Comparison of ENCODE assay signal across 30 cellular contexts in the genomic region with DNA sequence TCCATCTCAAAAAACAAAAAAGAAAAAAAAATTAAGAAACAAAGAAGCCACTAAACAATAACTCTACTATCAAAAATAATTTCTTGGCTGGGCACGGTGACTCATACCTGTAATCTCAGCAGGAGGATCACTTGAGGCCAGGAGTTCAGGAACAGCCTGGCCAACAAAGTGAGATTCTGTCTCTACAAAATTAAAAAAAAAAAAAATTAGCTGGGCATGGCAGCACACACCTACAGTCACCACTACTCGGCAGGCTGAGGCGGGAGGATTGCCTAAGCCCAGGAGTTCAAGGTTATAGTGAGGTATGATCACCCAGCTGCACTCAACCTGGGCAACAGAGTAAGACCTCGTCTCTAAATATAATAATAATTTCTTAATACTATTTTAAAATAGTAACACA.
DNase-seq lines count a peak whose midpoint lies in the region; ATAC-seq, FAIRE-seq and TF ChIP-seq lines count a peak whose summit lies in the region.
"Had no signal": no experiment of that assay in that cellular context is flagged by ENCODE, and none has a peak within 500 bp of the region (broad histone marks: within the 10 kb centered on the region; RNA-seq: fewer than 3 reads in every experiment).

No MANE protein-coding gene starts in this region.

- WGBS in A549 (ENCODE audit: missing lambda C conversion rate) = 52% methylated on average over 4 of the region's 4 CpGs
- 34% methylated on average over 4 of the region's 4 CpGs for WGBS in liver

- no peaks in the 10 kb centered on the region for H3K27me3 ChIP-seq in bronchial epithelial cell (ENCODE audit: control insufficient read depth, insufficient read depth, low read length)
- no peaks in the 10 kb centered on the region for H3K27me3 ChIP-seq in liver (ENCODE audit: control insufficient read depth in 4 of 4, insufficient read depth in 4 of 4, low read length in 3 of 4)
- H3K27me3 ChIP-seq in CD4-positive, alpha-beta memory T cell (ENCODE audit: insufficient read depth, low read length) = no peaks in the 10 kb centered on the region
- H3K27me3 ChIP-seq: esophagus squamous epithelium, heart left ventricle, ovary had no signal

- H3K36me3 Mint-ChIP-seq in CD4-positive, alpha-beta memory T cell = no peaks in the 10 kb centered on the region
- H3K36me3 Mint-ChIP-seq: CD4-positive, CD25-positive, alpha-beta regulatory T cell; memory B cell; stimulated activated naive B cell treated with anti-CD40 and anti-IgM and Interleukin-4, amounts not matched to agents 10 μg/mL and 1 μg/mL and 100 μg/mL, for 72 hours; type B pancreatic cell; WTC11 had no signal

- TF ChIP-seq RAD21 in A549 (conservative IDR thresholded peaks at IDR 0.05 in 1 of 2, IDR thresholded peaks at IDR 0.05 in 1 of 2) = no peak
- TF ChIP-seq RAD21 in liver (IDR thresholded peaks at IDR 0.05) = peak; percentile 39 to 59

- H3K36me3 ChIP-seq in bronchial epithelial cell (ENCODE audit: control insufficient read depth, insufficient read depth, low read length) = no peaks in the 10 kb centered on the region
- H3K36me3 ChIP-seq in liver (ENCODE audit: control insufficient read depth in 4 of 4, insufficient read depth in 3 of 4, low read depth in 1 of 4, low read length in 3 of 4) = no peaks in the 10 kb centered on the region
- H3K36me3 ChIP-seq in CD4-positive, alpha-beta memory T cell (ENCODE audit: insufficient read depth, low read length) = no peaks in the 10 kb centered on the region
- H3K36me3 ChIP-seq: esophagus squamous epithelium, heart left ventricle, ovary had no signal

- H3K4me2 ChIP-seq in A549 = peak overlapping the region; percentile 42

- no peak overlapping the region for H3K4me3 Mint-ChIP-seq in CD4-positive, alpha-beta memory T cell
- H3K4me3 Mint-ChIP-seq: CD4-positive, CD25-positive, alpha-beta regulatory T cell; memory B cell; stimulated activated naive B cell treated with anti-CD40 and anti-IgM and Interleukin-4, amounts not matched to agents 10 μg/mL and 1 μg/mL and 100 μg/mL, for 72 hours; type B pancreatic cell; WTC11 had no signal

- intact Hi-C loops in CD4-positive, alpha-beta memory T cell (cut with micrococcal nuclease) = no loop called here

- CTCF ChIA-PET in A549 (lab: Yijun Ruan, JAX) = interaction anchor here (0.6 to 1.5 kb wide), 3 partner anchors 8 to 331 kb away, joined by 5 to 6 read pairs (median 5); no protein-coding TSS in a partner anchor
- CTCF ChIA-PET in CD4-positive, alpha-beta memory T cell (lab: Charles Lee; ENCODE audit: partially characterized antibody) = no interaction called here

- no peak overlapping the region for H3K27ac Mint-ChIP-seq in CD4-positive, alpha-beta memory T cell
- H3K27ac Mint-ChIP-seq: memory B cell; stimulated activated naive B cell treated with anti-CD40 and anti-IgM and Interleukin-4, amounts not matched to agents 10 μg/mL and 1 μg/mL and 100 μg/mL, for 72 hours; type B pancreatic cell had no signal

- H3K4me3 ChIP-seq in A549 (no peak overlapping the region), bronchial epithelial cell (ENCODE audit: low read depth, low read length) (no peak overlapping the region), liver (ENCODE audit: low read depth in 1 of 3, low read length in 3 of 3) (no peak overlapping the region)
- no peak overlapping the region for H3K4me3 ChIP-seq in CD4-positive, alpha-beta memory T cell (ENCODE audit: low read length in 2 of 2)
- H3K4me3 ChIP-seq: esophagus squamous epithelium, heart left ventricle, ovary, skin epidermis had no signal

- TF ChIP-seq POLR2A in A549 (IDR thresholded peaks at IDR 0.05; ENCODE audit: low read length) = no peak

- no peaks in the 10 kb centered on the region for H3K9me3 Mint-ChIP-seq in CD4-positive, alpha-beta memory T cell
- H3K9me3 Mint-ChIP-seq: stimulated activated naive B cell treated with anti-CD40 and anti-IgM and Interleukin-4, amounts not matched to agents 10 μg/mL and 1 μg/mL and 100 μg/mL, for 72 hours; type B pancreatic cell; WTC11 had no signal

- H3K27me3 Mint-ChIP-seq in CD4-positive, alpha-beta memory T cell = peaks cover 9 to 11% of the 10 kb centered on the region in 2 donors
- H3K27me3 Mint-ChIP-seq: type B pancreatic cell had no signal

- no peak overlapping the region for H3K9ac ChIP-seq in liver (ENCODE audit: low read depth in 1 of 2, low read length in 2 of 2)

- TF ChIP-seq EP300 in A549 (IDR thresholded peaks at IDR 0.05) = no peak

- H3K27ac ChIP-seq in A549 = no peak overlapping the region
- no peak overlapping the region for H3K27ac ChIP-seq in liver (ENCODE audit: low read depth in 1 of 2, low read length in 2 of 2)
- H3K27ac ChIP-seq in CD4-positive, alpha-beta memory T cell (ENCODE audit: low read depth, low read length) = no peak overlapping the region
- H3K27ac ChIP-seq: ovary, skin epidermis had no signal

- no peak for TF ChIP-seq CTCF in A549 (IDR thresholded peaks at IDR 0.05)
- TF ChIP-seq CTCF in bronchial epithelial cell (IDR thresholded peaks at IDR 0.05; ENCODE audit: insufficient read depth, low read length, severe bottlenecking) = no peak
- peak; percentile 26 for TF ChIP-seq CTCF in liver (IDR thresholded peaks at IDR 0.05; ENCODE audit: low read depth, low read length, missing input control)

- FAIRE-seq in A549 (lab: Jason Lieb, UNC) (no peak), bronchial epithelial cell (lab: Jason Lieb, UNC) (no peak)
- FAIRE-seq: A204.1, astrocyte, GM19239, H1 had no signal

- POLR2A ChIA-PET in A549 (lab: Yijun Ruan, JAX) = interaction anchor here (0.7 kb wide), 1 partner anchor 115 kb away, joined by 3 read pairs; no protein-coding TSS in a partner anchor
- POLR2A ChIA-PET in CD4-positive, alpha-beta memory T cell (lab: Charles Lee; ENCODE audit: partially characterized antibody) = no interaction called here

- peaks cover 22% of the 10 kb centered on the region for H3K4me1 ChIP-seq in A549
- H3K4me1 ChIP-seq in liver (ENCODE audit: control insufficient read depth in 4 of 4, insufficient read depth in 4 of 4, low read length in 3 of 4) = peaks cover 0 to 12% (median 6%) of the 10 kb centered on the region in 4 donors
- no peaks in the 10 kb centered on the region for H3K4me1 ChIP-seq in CD4-positive, alpha-beta memory T cell (ENCODE audit: insufficient read depth, low read length)

- no peaks in the 10 kb centered on the region for H3K4me1 Mint-ChIP-seq in CD4-positive, alpha-beta memory T cell
- H3K4me1 Mint-ChIP-seq: CD4-positive, CD25-positive, alpha-beta regulatory T cell; memory B cell; stimulated activated naive B cell treated with anti-CD40 and anti-IgM and Interleukin-4, amounts not matched to agents 10 μg/mL and 1 μg/mL and 100 μg/mL, for 72 hours had no signal

- ATAC-seq in A549 (peak in 1 of 2 experiments; percentile 30; a peak in 1 of 6 replicates), GM21723 (IDR thresholded peaks at IDR 0.05; ENCODE audit: unreplicated experiment) (no peak)
- ATAC-seq: heart left ventricle; stimulated activated naive B cell treated with anti-CD40 and anti-IgM and Interleukin-4, amounts not matched to agents 10 μg/mL and 1 μg/mL and 100 μg/mL, for 72 hours; WTC11 had no signal

- no peaks in the 10 kb centered on the region for H3K9me3 ChIP-seq in A549
- H3K9me3 ChIP-seq in liver (ENCODE audit: control insufficient read depth in 4 of 4, low read length in 3 of 4) = no peaks in the 10 kb centered on the region
- no peaks in the 10 kb centered on the region for H3K9me3 ChIP-seq in CD4-positive, alpha-beta memory T cell (ENCODE audit: control insufficient read depth in 1 of 2, low read length in 2 of 2)
- H3K9me3 ChIP-seq: esophagus squamous epithelium, heart left ventricle, ovary had no signal

- no peak for DNase-seq in A549 (ENCODE audit: low read depth in 1 of 2, low spot score in 1 of 2)
- peak; percentile 32 for DNase-seq in NCI-H226
- peak; percentile 40 for DNase-seq in bronchial epithelial cell (ENCODE audit: low read depth)
- no peak for DNase-seq in occipital lobe (lab: John Stamatoyannopoulos, UW)
- DNase-seq in CD4-positive, alpha-beta memory T cell = no peak
- DNase-seq in ecto neural progenitor cell (ENCODE audit: low spot score) = no peak
- DNase-seq: activated CD4-positive, alpha-beta T cell treated with anti-CD3 and anti-CD28 coated beads, Interleukin-2, amount 50 U/mL, for 1 hour; activated T-cell treated with anti-CD3 and anti-CD28 coated beads, Interleukin-2, amount 50 U/mL, for 48 hours; CD4-positive, CD25-positive, alpha-beta regulatory T cell; central memory CD4-positive, alpha-beta T cell; cortex of kidney; esophagus squamous epithelium; foreskin melanocyte; heart left ventricle; NCI-H1417 treated with DMSO at 0.1 percent for 48 hours; NCI-H345; ovary; retina; stimulated activated naive B cell treated with anti-CD40 and anti-IgM and Interleukin-4, amounts not matched to agents 10 μg/mL and 1 μg/mL and 100 μg/mL, for 72 hours; T-helper 1 cell had no signal

TF ChIP-seq in A549, 52 proteins besides CTCF, POLR2A, EP300 and RAD21 (continues in another document):
- TF ChIP-seq FOSL2 (IDR thresholded peaks at IDR 0.05) (no peak), FOSL2 (CRISPR knock-in tag; IDR thresholded peaks at IDR 0.05) (peak; percentile 49), EHF (CRISPR knock-in tag; IDR thresholded peaks at IDR 0.05) (no peak), MYC (IDR thresholded peaks at IDR 0.05; ENCODE audit: borderline replicate concordance, low read length) (no peak), FOSB (CRISPR knock-in tag; IDR thresholded peaks at IDR 0.05) (no peak), MAFK (IDR thresholded peaks at IDR 0.05; ENCODE audit: partially characterized antibody) (no peak), CEBPB (IDR thresholded peaks at IDR 0.05) (0 out of 4 replicates have a peak, but pooled peaks of 1 of the 2 experiments have one; percentile 14), CHD2 (IDR thresholded peaks at IDR 0.05; ENCODE audit: low read length, partially characterized antibody) (no peak), CHD4 (IDR thresholded peaks at IDR 0.05; ENCODE audit: borderline replicate concordance) (no peak)

TF ChIP-seq in liver, 16 proteins besides CTCF, POLR2A, EP300 and RAD21 (continues in another document):
- TF ChIP-seq, protein P1, sequence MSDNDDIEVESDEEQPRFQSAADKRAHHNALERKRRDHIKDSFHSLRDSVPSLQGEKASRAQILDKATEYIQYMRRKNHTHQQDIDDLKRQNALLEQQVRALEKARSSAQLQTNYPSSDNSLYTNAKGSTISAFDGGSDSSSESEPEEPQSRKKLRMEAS (IDR thresholded peaks at IDR 0.05) = peak; percentile 8
- TF ChIP-seq, protein P2, sequence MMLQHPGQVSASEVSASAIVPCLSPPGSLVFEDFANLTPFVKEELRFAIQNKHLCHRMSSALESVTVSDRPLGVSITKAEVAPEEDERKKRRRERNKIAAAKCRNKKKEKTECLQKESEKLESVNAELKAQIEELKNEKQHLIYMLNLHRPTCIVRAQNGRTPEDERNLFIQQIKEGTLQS (IDR thresholded peaks at IDR 0.05) = no peak
- no peak for TF ChIP-seq EGR1 (IDR thresholded peaks at IDR 0.05; ENCODE audit: low read depth in 2 of 2)

Comparison
In these comparisons a context has a peak if more than half of its experiments do, and no peak if none do; other contexts are left out.
1. DNase-seq: peak in NCI-H226 (single experiment) and bronchial epithelial cell (single experiment); none in A549 (0 of 2), occipital lobe (single experiment), CD4-positive, alpha-beta memory T cell (0 of 5) and ecto neural progenitor cell (single experiment).